ENCODE assay signal across 19 cellular contexts in the genomic region with DNA sequence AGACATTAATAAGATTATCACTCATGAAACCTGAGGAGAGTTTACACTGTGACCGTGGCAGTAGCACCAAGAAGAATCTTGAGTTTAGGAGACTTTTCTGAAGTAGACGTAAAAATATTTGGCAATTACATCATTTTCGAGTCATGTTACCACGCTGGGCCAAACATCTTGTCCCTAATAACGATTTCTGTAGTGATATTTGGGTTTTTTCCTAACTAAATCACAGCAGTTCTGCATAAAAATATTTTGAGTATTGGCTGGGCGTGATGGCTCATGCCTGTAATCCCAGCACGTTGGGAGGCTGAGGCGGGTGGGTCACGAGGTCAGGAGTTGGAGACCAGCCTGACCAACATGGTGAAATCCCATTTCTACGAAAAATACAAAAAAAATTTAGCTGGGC.
DNase-seq lines count a peak whose midpoint lies in the region; TF ChIP-seq lines count a peak whose summit lies in the region.
"Had no signal": no experiment of that assay in that cellular context is flagged by ENCODE, and none has a peak within 500 bp of the region (broad histone marks: within the 10 kb centered on the region; RNA-seq: fewer than 3 reads in every experiment).

No MANE protein-coding gene starts in this region.

- no peak for TF ChIP-seq CTCF in AG10803 (conservative IDR thresholded peaks at IDR 0.05; ENCODE audit: low read length)
- TF ChIP-seq CTCF in HFFc6 (IDR thresholded peaks at IDR 0.05) = no peak
- TF ChIP-seq CTCF in cardiac fibroblast (IDR thresholded peaks at IDR 0.05; ENCODE audit: low read depth, low read length) = no peak

- H3K4me1 Mint-ChIP-seq in HFFc6 (ENCODE audit: low read depth) = peaks cover 25% of the 10 kb centered on the region
- no peaks in the 10 kb centered on the region for H3K4me1 Mint-ChIP-seq in activated T-helper 2 cell treated with anti-CD3 and anti-CD28 coated beads, Interferon-gamma antibody, Interleukin-2, Interleukin-4, amounts not matched to agents 10 μg/mL and 5 μg/mL and 100 μg/mL, durations not matched to agents 14 hours and 24 hours and 36 hours (ENCODE audit: low read depth)

- peaks cover 5% of the 10 kb centered on the region for H3K27me3 Mint-ChIP-seq in HFFc6 (ENCODE audit: insufficient read depth)
- no peaks in the 10 kb centered on the region for H3K27me3 Mint-ChIP-seq in activated T-helper 2 cell treated with anti-CD3 and anti-CD28 coated beads, Interferon-gamma antibody, Interleukin-2, Interleukin-4, amounts not matched to agents 10 μg/mL and 5 μg/mL and 100 μg/mL, durations not matched to agents 14 hours and 24 hours and 36 hours (ENCODE audit: low read depth)

- H3K4me3 Mint-ChIP-seq in HFFc6 = no peak overlapping the region
- H3K4me3 Mint-ChIP-seq in activated T-helper 2 cell treated with anti-CD3 and anti-CD28 coated beads, Interferon-gamma antibody, Interleukin-2, Interleukin-4, amounts not matched to agents 10 μg/mL and 5 μg/mL and 100 μg/mL, durations not matched to agents 14 hours and 24 hours and 36 hours (ENCODE audit: low read depth) = no peak overlapping the region
- H3K4me3 Mint-ChIP-seq: CD14-positive monocyte had no signal

- H3K9me3 Mint-ChIP-seq in HFFc6 = no peaks in the 10 kb centered on the region
- H3K9me3 Mint-ChIP-seq in activated T-helper 2 cell treated with anti-CD3 and anti-CD28 coated beads, Interferon-gamma antibody, Interleukin-2, Interleukin-4, amounts not matched to agents 10 μg/mL and 5 μg/mL and 100 μg/mL, durations not matched to agents 14 hours and 24 hours and 36 hours = no peaks in the 10 kb centered on the region

- no peaks in the 10 kb centered on the region for H3K36me3 Mint-ChIP-seq in HFFc6 (ENCODE audit: low read depth)
- no peaks in the 10 kb centered on the region for H3K36me3 Mint-ChIP-seq in activated T-helper 2 cell treated with anti-CD3 and anti-CD28 coated beads, Interferon-gamma antibody, Interleukin-2, Interleukin-4, amounts not matched to agents 10 μg/mL and 5 μg/mL and 100 μg/mL, durations not matched to agents 14 hours and 24 hours and 36 hours (ENCODE audit: low read depth)
- H3K36me3 Mint-ChIP-seq: CD14-positive monocyte had no signal

- H3K4me3 ChIP-seq in AG10803 (ENCODE audit: low read length) (no peak overlapping the region), cardiac fibroblast (replicated peaks in 1 of 2; ENCODE audit: low read depth in 2 of 2, low read length in 2 of 2) (no peak overlapping the region)
- H3K4me3 ChIP-seq: A549, MG63 had no signal

- peak overlapping the region; percentile 30; the same call in 1 of the 2 replicates for H3K27ac Mint-ChIP-seq in HFFc6
- no peak overlapping the region for H3K27ac Mint-ChIP-seq in activated T-helper 2 cell treated with anti-CD3 and anti-CD28 coated beads, Interferon-gamma antibody, Interleukin-2, Interleukin-4, amounts not matched to agents 10 μg/mL and 5 μg/mL and 100 μg/mL, durations not matched to agents 14 hours and 24 hours and 36 hours
- H3K27ac Mint-ChIP-seq: CD14-positive monocyte had no signal

- peak; percentile 29 for DNase-seq in AG10803 (ENCODE audit: low read depth)
- no peak for DNase-seq in HFFc6
- peak; percentile 17 to 40 for DNase-seq in cardiac fibroblast (ENCODE audit: low read depth in 2 of 2)
- DNase-seq in iris pigment epithelial cell (ENCODE audit: low read depth) = peak; percentile 5
- no peak for DNase-seq in NCI-H526 (lab: John Stamatoyannopoulos, UW)
- no peak for DNase-seq in NCI-H187 (lab: John Stamatoyannopoulos, UW)
- DNase-seq in activated T-helper 2 cell treated with anti-CD3 and anti-CD28 coated beads, Interferon-gamma antibody, Interleukin-2, Interleukin-4, amounts not matched to agents 10 μg/mL and 5 μg/mL and 100 μg/mL, durations not matched to agents 14 hours and 24 hours and 36 hours (ENCODE audit: low spot score) = no peak
- no peak for DNase-seq in DMS 273 treated with DMSO at 0.1 percent for 48 hours (lab: John Stamatoyannopoulos, UW)
- DNase-seq: AML-193, COR-L47, DMS153, MG63, NCI-H1092, NCI-H146, NCI-H2107, NCI-H2227 treated with DMSO at 0.1 percent for 48 hours, SIG-M5 had no signal

- intact Hi-C loops in activated T-helper 2 cell treated with anti-CD3 and anti-CD28 coated beads, Interferon-gamma antibody, Interleukin-2, Interleukin-4, amounts not matched to agents 10 μg/mL and 5 μg/mL and 100 μg/mL, durations not matched to agents 14 hours and 24 hours and 36 hours (cut with micrococcal nuclease) = no loop called here

Comparison
In these comparisons a context has a peak if more than half of its experiments do, and no peak if none do; other contexts are left out.
1. DNase-seq: peak in AG10803 (single experiment), cardiac fibroblast (2 of 2) and iris pigment epithelial cell (single experiment); none in HFFc6 (single experiment), NCI-H526 (0 of 2), NCI-H187 (0 of 2), activated T-helper 2 cell treated with anti-CD3 and anti-CD28 coated beads, Interferon-gamma antibody, Interleukin-2, Interleukin-4, amounts not matched to agents 10 μg/mL and 5 μg/mL and 100 μg/mL, durations not matched to agents 14 hours and 24 hours and 36 hours (single experiment) and DMS 273 treated with DMSO at 0.1 percent for 48 hours (single experiment).